ENCODE assay signal across 20 cellular contexts in the genomic region with DNA sequence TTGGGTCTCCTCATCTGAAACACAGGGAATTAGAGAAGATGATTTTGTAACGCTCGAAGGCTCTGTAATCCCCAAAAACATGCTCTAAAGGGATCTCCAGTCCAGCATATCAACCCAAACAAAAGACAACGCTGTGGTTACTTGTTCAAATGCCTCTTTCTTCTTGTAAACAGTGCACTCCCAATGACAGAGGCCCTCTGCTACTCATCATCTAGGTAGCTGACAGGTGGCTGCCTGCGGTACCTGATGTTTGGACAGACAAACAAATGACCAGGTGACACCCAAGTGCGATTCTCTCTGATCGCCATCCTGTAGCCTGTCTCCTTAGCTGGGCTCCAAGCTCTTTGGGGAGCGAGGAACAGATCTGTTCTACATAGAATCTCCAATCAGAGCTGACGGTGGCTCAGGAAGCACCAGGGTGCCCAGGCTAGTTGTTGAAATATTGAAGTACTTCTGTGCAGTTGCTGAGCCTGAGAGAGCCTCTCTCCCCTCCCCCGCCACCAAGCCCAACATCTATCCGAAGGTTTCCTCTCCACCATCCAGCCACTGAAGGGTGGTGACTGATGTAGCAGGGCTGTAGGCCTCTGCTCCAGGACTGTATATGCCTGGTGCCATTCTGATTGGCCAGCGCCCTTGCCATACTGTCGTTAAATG.
DNase-seq lines count a peak whose midpoint lies in the region; ATAC-seq, FAIRE-seq and TF ChIP-seq lines count a peak whose summit lies in the region.
"Had no signal": no experiment of that assay in that cellular context is flagged by ENCODE, and none has a peak within 500 bp of the region (broad histone marks: within the 10 kb centered on the region; RNA-seq: fewer than 3 reads in every experiment).

No MANE protein-coding gene starts in this region.

- H3K27ac Mint-ChIP-seq in Caco-2 (ENCODE audit: unreplicated experiment) (peak overlapping the region; percentile 42), osteocyte (ENCODE audit: unreplicated experiment) (no peak overlapping the region), neural progenitor cell (no peak overlapping the region)

- ATAC-seq in Panc1, result no peak

- no peaks in the 10 kb centered on the region for H3K36me3 ChIP-seq in Caco-2 (ENCODE audit: control insufficient read depth, insufficient read depth, low read length)
- no peaks in the 10 kb centered on the region for H3K36me3 ChIP-seq in Panc1 (ENCODE audit: control insufficient read depth, insufficient read depth, low read length)
- H3K36me3 ChIP-seq in mesenchymal stem cell (ENCODE audit: control insufficient read depth in 1 of 2, insufficient read depth in 2 of 2, low read depth in 1 of 2, low read length in 2 of 2), result no peaks in the 10 kb centered on the region
- H3K36me3 ChIP-seq in osteoblast (ENCODE audit: insufficient read depth, low read length), result no peaks in the 10 kb centered on the region
- H3K36me3 ChIP-seq in neural progenitor cell, result no peaks in the 10 kb centered on the region
- H3K36me3 ChIP-seq: ovary, SJSA1 had no signal

- H3K14ac ChIP-seq in mesenchymal stem cell (ENCODE audit: low read length in 2 of 2), result no peak overlapping the region

- BruUV-seq in Caco-2 (replicated peaks; lab: Mats Ljungman, UMichigan) (no TSS peak), Panc1 (replicated peaks; lab: Mats Ljungman, UMichigan) (no TSS peak)

- POLR2A ChIA-PET in Caco-2 (lab: Charles Lee) (no interaction called here), Panc1 (lab: Charles Lee) (no interaction called here)

- H3K9me3 Mint-ChIP-seq in Caco-2 (ENCODE audit: unreplicated experiment) (no peaks in the 10 kb centered on the region), osteocyte (ENCODE audit: unreplicated experiment) (no peaks in the 10 kb centered on the region), neural progenitor cell (peaks cover 4% of the 10 kb centered on the region)
- H3K9me3 Mint-ChIP-seq: central memory CD8-positive, alpha-beta T cell had no signal

- H3K23ac ChIP-seq in mesenchymal stem cell (ENCODE audit: low read length in 2 of 2), result no peak overlapping the region

- H3K4me1 ChIP-seq in Caco-2 (peaks cover 47% of the 10 kb centered on the region), Panc1 (ENCODE audit: control insufficient read depth, insufficient read depth, low read length) (peaks cover 56% of the 10 kb centered on the region), mesenchymal stem cell (ENCODE audit: control insufficient read depth, insufficient read depth, low read depth, low read length) (peaks cover 21% of the 10 kb centered on the region), osteoblast (ENCODE audit: insufficient read depth, low read length) (no peaks in the 10 kb centered on the region), neural progenitor cell (peaks cover 10% of the 10 kb centered on the region)

- FAIRE-seq in HTR-8/SVneo (lab: Jason Lieb, UNC), result peak; percentile 84
- FAIRE-seq: GM12891 had no signal

- H2AK5ac ChIP-seq in mesenchymal stem cell (ENCODE audit: low read length, severe bottlenecking), result no peak overlapping the region

- H3K4me3 ChIP-seq in Caco-2 (ENCODE audit: low read depth, low read length), result no peak overlapping the region
- no peak overlapping the region for H3K4me3 ChIP-seq in Panc1 (ENCODE audit: low read depth in 2 of 2, low read length in 2 of 2)
- no peak overlapping the region for H3K4me3 ChIP-seq in mesenchymal stem cell (ENCODE audit: insufficient read depth in 1 of 2, low read depth in 1 of 2, low read length in 2 of 2)
- no peak overlapping the region for H3K4me3 ChIP-seq in osteoblast (ENCODE audit: insufficient read depth, low read length)
- H3K4me3 ChIP-seq in neural progenitor cell, result no peak overlapping the region
- H3K4me3 ChIP-seq: ovary, SJSA1 had no signal

- H4K8ac ChIP-seq in mesenchymal stem cell (ENCODE audit: low read length), result no peak overlapping the region

- no peak overlapping the region for H2BK120ac ChIP-seq in mesenchymal stem cell (ENCODE audit: low read depth, low read length)

- no peaks in the 10 kb centered on the region for H3F3A ChIP-seq in neural progenitor cell (ENCODE audit: low read depth)

- intact Hi-C loops in Caco-2 (cut with micrococcal nuclease; ENCODE audit: unreplicated experiment), result loop anchor here (5.0 kb wide), 2 partner anchors 40 to 75 kb away; no protein-coding TSS in a partner anchor
- intact Hi-C loops in Panc1 (cut with micrococcal nuclease; ENCODE audit: unreplicated experiment), result loop anchor here (5.0 to 10.0 kb wide), 2 partner anchors 70 to 347 kb away; partner anchors contain the start of gene FAM43A

- in situ Hi-C loops in Panc1 (cut with HindIII; ENCODE audit: low pct_unique_long_range_greater_than_20kb, low sequenced_read_pairs), result no loop called here

- H2BK12ac ChIP-seq in mesenchymal stem cell (ENCODE audit: low read length in 2 of 2), result peak overlapping the region; percentile 43 to 98

- peak overlapping the region; percentile 86 to 90 for H3K4ac ChIP-seq in mesenchymal stem cell (ENCODE audit: low read depth in 1 of 2, low read length in 2 of 2)

- no peak overlapping the region for H2BK15ac ChIP-seq in mesenchymal stem cell (ENCODE audit: low read depth, poor library complexity, severe bottlenecking)

- WGBS in mesenchymal stem cell, result 72% methylated on average over 9 of the region's 12 CpGs

- no peaks in the 10 kb centered on the region for H3K79me1 ChIP-seq in mesenchymal stem cell (replicated peaks; ENCODE audit: low read length, poor library complexity, severe bottlenecking)

- no peaks in the 10 kb centered on the region for H3K9me3 ChIP-seq in Caco-2
- no peaks in the 10 kb centered on the region for H3K9me3 ChIP-seq in Panc1 (ENCODE audit: control insufficient read depth, insufficient read depth, low read depth, low read length)
- H3K9me3 ChIP-seq in mesenchymal stem cell (ENCODE audit: control insufficient read depth, low read length), result peaks cover under 1% of the 10 kb centered on the region
- H3K9me3 ChIP-seq in osteoblast (ENCODE audit: low read depth, low read length), result no peaks in the 10 kb centered on the region
- H3K9me3 ChIP-seq in neural progenitor cell (ENCODE audit: low read depth), result no peaks in the 10 kb centered on the region
- H3K9me3 ChIP-seq: ovary, SJSA1 had no signal

- no peak for TF ChIP-seq CTCF in Caco-2 (IDR thresholded peaks at IDR 0.05; ENCODE audit: insufficient read depth in 1 of 2, low read depth in 1 of 2, low read length in 1 of 2, severe bottlenecking in 1 of 2, unreplicated experiment in 1 of 2)
- TF ChIP-seq CTCF in Panc1 (IDR thresholded peaks at IDR 0.05), result no peak
- TF ChIP-seq CTCF in osteocyte (IDR thresholded peaks at IDR 0.05), result no peak
- TF ChIP-seq CTCF in osteoblast (IDR thresholded peaks at IDR 0.05; ENCODE audit: extremely low read depth, low read depth, low read length), result no peak
- no peak for TF ChIP-seq CTCF in neural progenitor cell (IDR thresholded peaks at IDR 0.05)

- H3K18ac ChIP-seq in mesenchymal stem cell (ENCODE audit: low read depth in 1 of 2, low read length in 2 of 2), result peak overlapping the region; percentile 89 to 93

- H2BK5ac ChIP-seq in mesenchymal stem cell (ENCODE audit: low read depth, low read length, poor library complexity, severe bottlenecking), result no peak overlapping the region

- H3K27me3 Mint-ChIP-seq in Caco-2 (ENCODE audit: insufficient read depth, unreplicated experiment) (no peaks in the 10 kb centered on the region), osteocyte (ENCODE audit: unreplicated experiment) (no peaks in the 10 kb centered on the region), neural progenitor cell (ENCODE audit: insufficient read depth, low read depth) (peaks cover 4% of the 10 kb centered on the region)

- DNase-seq in Caco-2, result no peak
- DNase-seq in HTR-8/SVneo (ENCODE audit: insufficient read length, low spot score), result no peak
- DNase-seq in Panc1 (ENCODE audit: low read depth, low spot score), result no peak
- no peak for DNase-seq in mesenchymal stem cell
- no peak for DNase-seq in osteocyte (ENCODE audit: extremely low spot score, unreplicated experiment)
- DNase-seq in osteoblast (ENCODE audit: insufficient read length, low spot score, missing footprints), result no peak
- DNase-seq in stimulated activated CD4-positive, alpha-beta T cell treated with anti-CD3 and anti-CD28 coated beads, Interleukin-4, amount 100 ng/mL, for 4 hours, result no peak
- DNase-seq in neural progenitor cell (ENCODE audit: low spot score), result no peak
- DNase-seq: activated CD4-positive, alpha-beta T cell treated with anti-CD3 and anti-CD28 coated beads for 1 hour; activated effector memory CD4-positive, alpha-beta T cell treated with Interleukin-2 at 50 U/mL for 16 hours; effector CD8-positive, alpha-beta T cell; GDM1; NCI-H226; ovary; stimulated activated CD4-positive, alpha-beta T cell treated with anti-CD3 and anti-CD28 coated beads, Interleukin-4, amount 100 ng/mL, for 24 hours; stimulated activated CD8-positive, alpha-beta memory T cell treated with anti-CD3 and anti-CD28 coated beads, Interleukin-4, amount 100 ng/mL, for 48 hours; T-helper 2 cell had no signal

- H3K79me2 ChIP-seq in osteoblast (ENCODE audit: insufficient read depth, low read length), result no peaks in the 10 kb centered on the region
- H3K79me2 ChIP-seq in neural progenitor cell (ENCODE audit: low read depth), result no peaks in the 10 kb centered on the region

- H3K9ac ChIP-seq in mesenchymal stem cell (ENCODE audit: low read length) (no peak overlapping the region), neural progenitor cell (no peak overlapping the region)

- CTCF ChIA-PET in Caco-2 (lab: Charles Lee) (no interaction called here), Panc1 (lab: Charles Lee) (no interaction called here)

- H2AFZ ChIP-seq in mesenchymal stem cell (ENCODE audit: low read depth, low read length) (no peak overlapping the region), osteoblast (ENCODE audit: low read length) (no peak overlapping the region), neural progenitor cell (replicated peaks) (no peak overlapping the region)

- no peaks in the 10 kb centered on the region for H4K20me1 ChIP-seq in osteoblast (ENCODE audit: insufficient read depth, low read length)
- H4K20me1 ChIP-seq in neural progenitor cell (ENCODE audit: low read depth), result no peaks in the 10 kb centered on the region

- H3K4me3 Mint-ChIP-seq in Caco-2 (ENCODE audit: unreplicated experiment), result no peak overlapping the region
- no peak overlapping the region for H3K4me3 Mint-ChIP-seq in osteocyte (ENCODE audit: unreplicated experiment)
- H3K4me3 Mint-ChIP-seq in neural progenitor cell, result no peak overlapping the region
- H3K4me3 Mint-ChIP-seq: central memory CD8-positive, alpha-beta T cell had no signal

- peak overlapping the region; percentile 89 for H4K91ac ChIP-seq in mesenchymal stem cell (ENCODE audit: low read length)

- no peaks in the 10 kb centered on the region for H3K27me3 ChIP-seq in Caco-2 (replicated peaks; ENCODE audit: control insufficient read depth, insufficient read depth, low read length)
- H3K27me3 ChIP-seq in Panc1 (ENCODE audit: control insufficient read depth, insufficient read depth, low read length), result no peaks in the 10 kb centered on the region
- peaks cover 38 to 59% of the 10 kb centered on the region in 2 experiments for H3K27me3 ChIP-seq in mesenchymal stem cell (ENCODE audit: control insufficient read depth in 1 of 2, insufficient read depth in 1 of 2, low read length in 2 of 2)
- H3K27me3 ChIP-seq in osteoblast (ENCODE audit: insufficient read depth, low read length), result peaks cover 3% of the 10 kb centered on the region
- H3K27me3 ChIP-seq in neural progenitor cell, result no peaks in the 10 kb centered on the region
- H3K27me3 ChIP-seq: ovary, SJSA1 had no signal

- H3K4me1 Mint-ChIP-seq in Caco-2 (ENCODE audit: low read depth, unreplicated experiment) (peaks cover 26% of the 10 kb centered on the region), osteocyte (ENCODE audit: unreplicated experiment) (peaks cover 34% of the 10 kb centered on the region), neural progenitor cell (peaks cover 19% of the 10 kb centered on the region)
- H3K4me1 Mint-ChIP-seq: central memory CD8-positive, alpha-beta T cell had no signal

- H3K4me2 ChIP-seq in mesenchymal stem cell (ENCODE audit: low read length, poor library complexity, severe bottlenecking) (no peak overlapping the region), osteoblast (ENCODE audit: insufficient read depth, low read length) (no peak overlapping the region), neural progenitor cell (no peak overlapping the region)

- H3K36me3 Mint-ChIP-seq in Caco-2 (ENCODE audit: insufficient read depth, unreplicated experiment) (no peaks in the 10 kb centered on the region), osteocyte (ENCODE audit: unreplicated experiment) (no peaks in the 10 kb centered on the region), neural progenitor cell (peaks cover 2% of the 10 kb centered on the region)

- H3K27ac ChIP-seq in Panc1 (ENCODE audit: low read length), result peak overlapping the region; percentile 89
- no peak overlapping the region for H3K27ac ChIP-seq in mesenchymal stem cell (ENCODE audit: low read length, poor library complexity, severe bottlenecking)
- H3K27ac ChIP-seq in osteoblast (ENCODE audit: low read depth, low read length), result no peak overlapping the region
- H3K27ac ChIP-seq in neural progenitor cell, result no peak overlapping the region
- H3K27ac ChIP-seq: ovary had no signal
